Comparison of ENCODE assay signal across 19 cellular contexts in the genomic region with DNA sequence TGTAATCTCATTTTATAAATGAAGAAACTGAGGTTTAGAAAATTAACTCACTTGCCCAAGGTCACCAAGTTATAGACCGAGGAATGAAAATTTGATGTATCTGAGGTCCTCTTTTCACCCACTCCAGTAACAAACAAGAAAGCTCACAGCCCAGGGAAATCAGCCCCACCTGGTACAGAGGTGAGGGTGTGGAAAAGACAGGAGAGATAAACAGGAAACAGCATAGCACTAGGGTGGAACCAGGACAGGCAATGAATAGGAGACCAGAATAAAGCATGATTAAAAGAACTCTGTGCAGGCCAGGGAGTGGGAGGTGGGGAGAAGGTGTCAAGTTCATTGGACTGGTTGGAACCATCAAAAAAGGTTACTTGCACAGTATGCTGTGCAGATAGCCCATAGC.
"Had no signal": no experiment of that assay in that cellular context is flagged by ENCODE, and none has a peak within 500 bp of the region (broad histone marks: within the 10 kb centered on the region; RNA-seq: fewer than 3 reads in every experiment).

No MANE protein-coding gene starts in this region.

- ATAC-seq: gastroesophageal sphincter; left ventricle myocardium superior; naive thymus-derived CD8-positive, alpha-beta T cell; sciatic nerve; upper lobe of right lung had no signal

- H3K27me3 ChIP-seq: esophagus squamous epithelium, gastroesophageal sphincter, neutrophil, suprapubic skin, thyroid gland, upper lobe of right lung, vagina had no signal

- H3K4me3 Mint-ChIP-seq: naive thymus-derived CD8-positive, alpha-beta T cell had no signal

- H3K27ac ChIP-seq: esophagus squamous epithelium, gastroesophageal sphincter, neutrophil, suprapubic skin, thyroid gland, upper lobe of right lung, vagina had no signal

- H3K27ac Mint-ChIP-seq: naive thymus-derived CD8-positive, alpha-beta T cell had no signal

- H3K4me3 ChIP-seq: esophagus squamous epithelium, gastroesophageal sphincter, lung, suprapubic skin, thyroid gland, upper lobe of right lung, vagina had no signal

- H3K4me1 ChIP-seq: gastroesophageal sphincter, suprapubic skin, thyroid gland, upper lobe of right lung, vagina had no signal

- H3K36me3 ChIP-seq: esophagus squamous epithelium, gastroesophageal sphincter, neutrophil, suprapubic skin, thyroid gland, upper lobe of right lung, vagina had no signal

- H3K9me3 Mint-ChIP-seq: naive thymus-derived CD8-positive, alpha-beta T cell had no signal

- H3K36me3 Mint-ChIP-seq: naive thymus-derived CD8-positive, alpha-beta T cell had no signal

- H3K4me1 Mint-ChIP-seq: naive thymus-derived CD8-positive, alpha-beta T cell had no signal

- DNase-seq: dermis blood vessel endothelial cell; esophagus squamous epithelium; foreskin fibroblast; glutamatergic neuron; left ventricle myocardium superior; mesenchymal stem cell; midbrain; naive thymus-derived CD8-positive, alpha-beta T cell; stimulated activated CD4-positive, alpha-beta T cell treated with anti-CD3 and anti-CD28 coated beads, Interleukin-2, amount 100 ng/mL, for 24 hours; stimulated activated CD4-positive, alpha-beta T cell treated with anti-CD3 and anti-CD28 coated beads, Interleukin-4, amount 100 ng/mL, for 4 hours; stimulated activated naive CD4-positive, alpha-beta T cell; thyroid gland; upper lobe of right lung had no signal

- H3K9me3 ChIP-seq: esophagus squamous epithelium, gastroesophageal sphincter, neutrophil, suprapubic skin, thyroid gland, upper lobe of right lung, vagina had no signal
